Comparison of ENCODE assay signal across 2 cellular contexts in the genomic region with DNA sequence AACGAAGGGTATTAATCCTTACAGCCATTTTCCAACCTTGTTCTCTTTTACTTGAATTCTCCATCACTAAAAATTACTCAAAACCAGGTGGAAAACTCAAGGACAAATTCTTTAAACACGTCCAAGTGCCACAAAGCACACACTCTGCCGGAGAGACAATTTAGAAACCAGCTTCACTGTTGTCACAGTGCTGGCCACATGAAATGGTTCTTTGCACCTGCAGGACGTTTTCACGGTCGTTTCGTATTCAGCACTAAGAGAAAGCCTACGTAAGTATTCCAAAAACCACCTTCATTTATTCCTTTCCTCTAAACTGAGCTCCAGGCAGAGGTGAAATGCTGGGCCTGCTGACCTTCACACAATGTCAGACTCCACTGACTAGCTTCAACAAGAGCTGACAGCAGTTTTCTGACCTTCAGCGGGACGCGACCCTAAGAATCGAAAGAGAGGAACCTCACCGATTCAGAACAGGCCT.
TF ChIP-seq lines count a peak whose summit lies in the region.

No MANE protein-coding gene starts in this region.

TF ChIP-seq in SK-N-SH, 30 proteins besides CTCF, POLR2A, EP300 and RAD21 (continued from another document):
- TF ChIP-seq JUND (IDR thresholded peaks at IDR 0.05): no peak
- no peak for TF ChIP-seq RFX5 (IDR thresholded peaks at IDR 0.05; ENCODE audit: low read length)
- no peak for TF ChIP-seq FOXM1 (IDR thresholded peaks at IDR 0.05; ENCODE audit: low read depth)
- TF ChIP-seq PBX3 (IDR thresholded peaks at IDR 0.05): no peak
- no peak for TF ChIP-seq MEF2A (IDR thresholded peaks at IDR 0.05; ENCODE audit: borderline replicate concordance, low read depth)
- TF ChIP-seq RCOR1 (IDR thresholded peaks at IDR 0.05; ENCODE audit: low read length): no peak
- TF ChIP-seq GABPA (IDR thresholded peaks at IDR 0.05; ENCODE audit: low read depth): no peak
- no peak for TF ChIP-seq SMC3 (IDR thresholded peaks at IDR 0.05; ENCODE audit: low read depth, low read length)
- no peak for TF ChIP-seq FOSL2 (IDR thresholded peaks at IDR 0.05; ENCODE audit: borderline replicate concordance, low read depth)
- no peak for TF ChIP-seq TAF1 (IDR thresholded peaks at IDR 0.05; ENCODE audit: borderline replicate concordance, low read depth, low read length)

TF ChIP-seq in SK-N-SH treated with all-trans-retinoic acid at 6 μM for 48 hours, 23 proteins besides CTCF, POLR2A, EP300 and RAD21 (continued from another document):
- TF ChIP-seq, protein P1, sequence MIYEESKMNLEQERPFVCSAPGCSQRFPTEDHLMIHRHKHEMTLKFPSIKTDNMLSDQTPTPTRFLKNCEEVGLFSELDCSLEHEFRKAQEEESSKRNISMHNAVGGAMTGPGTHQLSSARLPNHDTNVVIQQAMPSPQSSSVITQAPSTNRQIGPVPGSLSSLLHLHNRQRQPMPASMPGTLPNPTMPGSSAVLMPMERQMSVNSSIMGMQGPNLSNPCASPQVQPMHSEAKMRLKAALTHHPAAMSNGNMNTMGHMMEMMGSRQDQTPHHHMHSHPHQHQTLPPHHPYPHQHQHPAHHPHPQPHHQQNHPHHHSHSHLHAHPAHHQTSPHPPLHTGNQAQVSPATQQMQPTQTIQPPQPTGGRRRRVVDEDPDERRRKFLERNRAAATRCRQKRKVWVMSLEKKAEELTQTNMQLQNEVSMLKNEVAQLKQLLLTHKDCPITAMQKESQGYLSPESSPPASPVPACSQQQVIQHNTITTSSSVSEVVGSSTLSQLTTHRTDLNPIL (CRISPR knock-in tag; IDR thresholded peaks at IDR 0.05; ENCODE audit: low read depth): no peak
- TF ChIP-seq, protein P2, sequence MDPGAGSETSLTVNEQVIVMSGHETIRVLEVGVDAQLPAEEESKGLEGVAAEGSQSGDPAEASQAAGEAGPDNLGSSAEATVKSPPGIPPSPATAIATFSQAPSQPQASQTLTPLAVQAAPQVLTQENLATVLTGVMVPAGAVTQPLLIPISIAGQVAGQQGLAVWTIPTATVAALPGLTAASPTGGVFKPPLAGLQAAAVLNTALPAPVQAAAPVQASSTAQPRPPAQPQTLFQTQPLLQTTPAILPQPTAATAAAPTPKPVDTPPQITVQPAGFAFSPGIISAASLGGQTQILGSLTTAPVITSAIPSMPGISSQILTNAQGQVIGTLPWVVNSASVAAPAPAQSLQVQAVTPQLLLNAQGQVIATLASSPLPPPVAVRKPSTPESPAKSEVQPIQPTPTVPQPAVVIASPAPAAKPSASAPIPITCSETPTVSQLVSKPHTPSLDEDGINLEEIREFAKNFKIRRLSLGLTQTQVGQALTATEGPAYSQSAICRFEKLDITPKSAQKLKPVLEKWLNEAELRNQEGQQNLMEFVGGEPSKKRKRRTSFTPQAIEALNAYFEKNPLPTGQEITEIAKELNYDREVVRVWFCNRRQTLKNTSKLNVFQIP (CRISPR knock-in tag; IDR thresholded peaks at IDR 0.05; ENCODE audit: borderline replicate concordance, low read depth): no peak
- TF ChIP-seq OSR1 (CRISPR knock-in tag; IDR thresholded peaks at IDR 0.05): no peak
- TF ChIP-seq TCF4 (CRISPR knock-in tag; IDR thresholded peaks at IDR 0.05; ENCODE audit: borderline replicate concordance): no peak
- no peak for TF ChIP-seq CSDC2 (CRISPR knock-in tag; IDR thresholded peaks at IDR 0.05)
- TF ChIP-seq ZNF565 (CRISPR knock-in tag; conservative IDR thresholded peaks at IDR 0.05; ENCODE audit: low read depth): no peak
- no peak for TF ChIP-seq TSHZ2 (CRISPR knock-in tag; IDR thresholded peaks at IDR 0.05)
